ENCODE assay signal across 7 cellular contexts in genomic region chr11:67372232-67372992, GRCh38. TPM values are rescaled to one million over a fixed set of nuclear protein-coding genes. Genes with fewer than 3 reads are reported as not detected.
DNase-seq lines count a peak whose midpoint lies in the region; ATAC-seq and TF ChIP-seq lines count a peak whose summit lies in the region.
"Had no signal": no experiment of that assay in that cellular context is flagged by ENCODE, and none has a peak within 500 bp of the region (broad histone marks: within the 10 kb centered on the region; RNA-seq: fewer than 3 reads in every experiment).

No MANE protein-coding gene starts in this region.

- H3K36me3 Mint-ChIP-seq in activated T-cell treated with anti-CD3 and anti-CD28 coated beads, Interleukin-2, amount 50 U/mL, for 4 hours (ENCODE audit: insufficient read depth), result no peaks in the 10 kb centered on the region
- H3K36me3 Mint-ChIP-seq in activated CD4-positive, alpha-beta memory T cell treated with anti-CD3 and anti-CD28 coated beads, Interleukin-2, amount 10 ng/mL, durations not matched to agents 7 days and 5 days (ENCODE audit: low read depth), result no peaks in the 10 kb centered on the region

- CTCF ChIA-PET in activated CD4-positive, alpha-beta memory T cell treated with anti-CD3 and anti-CD28 coated beads, Interleukin-2, amount 10 ng/mL, durations not matched to agents 7 days and 5 days (lab: Charles Lee), result interaction anchor here (6.0 to 35.2 kb wide), 2 partner anchors 9 to 15 kb away, joined by 49 to 847 read pairs; partner anchors contain the start of gene POLD4

- H3K4me3 Mint-ChIP-seq in activated T-cell treated with anti-CD3 and anti-CD28 coated beads, Interleukin-2, amount 50 U/mL, for 4 hours, result peak overlapping the region; percentile 81
- no peak overlapping the region for H3K4me3 Mint-ChIP-seq in activated CD4-positive, alpha-beta memory T cell treated with anti-CD3 and anti-CD28 coated beads, Interleukin-2, amount 10 ng/mL, durations not matched to agents 7 days and 5 days

- H3K9me3 ChIP-seq in right atrium auricular region, result no peaks in the 10 kb centered on the region
- no peaks in the 10 kb centered on the region for H3K9me3 ChIP-seq in upper lobe of right lung

- ATAC-seq in activated T-cell treated with anti-CD3 and anti-CD28 coated beads, Interleukin-2, amount 50 U/mL, for 4 hours, result no peak
- ATAC-seq in upper lobe of right lung, result peak; percentile 11

- TF ChIP-seq CTCF in right atrium auricular region (IDR thresholded peaks at IDR 0.05), result no peak
- no peak for TF ChIP-seq CTCF in upper lobe of right lung (IDR thresholded peaks at IDR 0.05)

- no peak overlapping the region for H3K27ac Mint-ChIP-seq in activated CD4-positive, alpha-beta memory T cell treated with anti-CD3 and anti-CD28 coated beads, Interleukin-2, amount 10 ng/mL, durations not matched to agents 7 days and 5 days

- no peaks in the 10 kb centered on the region for H3K9me3 Mint-ChIP-seq in activated T-cell treated with anti-CD3 and anti-CD28 coated beads, Interleukin-2, amount 50 U/mL, for 4 hours
- H3K9me3 Mint-ChIP-seq in activated CD4-positive, alpha-beta memory T cell treated with anti-CD3 and anti-CD28 coated beads, Interleukin-2, amount 10 ng/mL, durations not matched to agents 7 days and 5 days, result no peaks in the 10 kb centered on the region

- H3K4me3 ChIP-seq in right atrium auricular region (peak overlapping the region; percentile 74 to 77), upper lobe of right lung (peak overlapping the region; percentile 73)

- no peak for DNase-seq in activated T-cell treated with anti-CD3 and anti-CD28 coated beads, Interleukin-2, amount 50 U/mL, for 4 hours
- DNase-seq in activated T-cell treated with anti-CD3 and anti-CD28 coated beads, Interleukin-2, amount 50 U/mL, for 1 hour, result no peak
- no peak for DNase-seq in right atrium auricular region (ENCODE audit: low spot score)
- DNase-seq in upper lobe of right lung, result peak; percentile 76
- DNase-seq in activated CD4-positive, alpha-beta memory T cell treated with anti-CD3 and anti-CD28 coated beads, Interleukin-2, amount 10 ng/mL, durations not matched to agents 7 days and 5 days, result no peak
- no peak for DNase-seq in COLO668 (lab: John Stamatoyannopoulos, UW; ENCODE audit: unreplicated experiment)

- no peaks in the 10 kb centered on the region for H3K36me3 ChIP-seq in right atrium auricular region
- H3K36me3 ChIP-seq in upper lobe of right lung, result no peaks in the 10 kb centered on the region

- H3K27me3 ChIP-seq in right atrium auricular region, result no peaks in the 10 kb centered on the region
- H3K27me3 ChIP-seq in upper lobe of right lung, result no peaks in the 10 kb centered on the region

- POLR2A ChIA-PET in activated CD4-positive, alpha-beta memory T cell treated with anti-CD3 and anti-CD28 coated beads, Interleukin-2, amount 10 ng/mL, durations not matched to agents 7 days and 5 days (lab: Charles Lee), result interaction anchor here (0.6 to 6.1 kb wide), 6 partner anchors 9 to 101 kb away, joined by 3 to 85 read pairs (median 4); partner anchors contain the start of genes POLD4 and TMEM134

- H3K27me3 Mint-ChIP-seq in activated T-cell treated with anti-CD3 and anti-CD28 coated beads, Interleukin-2, amount 50 U/mL, for 4 hours (ENCODE audit: low read depth), result peaks cover 13% of the 10 kb centered on the region
- peaks cover 73% of the 10 kb centered on the region for H3K27me3 Mint-ChIP-seq in activated CD4-positive, alpha-beta memory T cell treated with anti-CD3 and anti-CD28 coated beads, Interleukin-2, amount 10 ng/mL, durations not matched to agents 7 days and 5 days

- H3K4me1 ChIP-seq in right atrium auricular region, result peaks cover 0 to 57% of the 10 kb centered on the region in 2 donors
- peaks cover 52% of the 10 kb centered on the region for H3K4me1 ChIP-seq in upper lobe of right lung

- peak overlapping the region; percentile 89 to 93 for H3K27ac ChIP-seq in right atrium auricular region
- H3K27ac ChIP-seq in upper lobe of right lung, result peak overlapping the region; percentile 91

- peaks cover 55% of the 10 kb centered on the region for H3K4me1 Mint-ChIP-seq in activated T-cell treated with anti-CD3 and anti-CD28 coated beads, Interleukin-2, amount 50 U/mL, for 4 hours (ENCODE audit: low read depth)
- peaks cover 54% of the 10 kb centered on the region for H3K4me1 Mint-ChIP-seq in activated CD4-positive, alpha-beta memory T cell treated with anti-CD3 and anti-CD28 coated beads, Interleukin-2, amount 10 ng/mL, durations not matched to agents 7 days and 5 days

- intact Hi-C loops in upper lobe of right lung (cut with DNase I), result no loop called here

RNA-seq across cellular contexts. Expression of gene CLCF1, which starts 1.0 kb away (rescaled TPM):
- 1 to 10 TPM in 2 of 3 donors, under 1 TPM in 1; 0.56 to 1.5 (median 1.4) TPM for total RNA-seq in activated T-cell treated with anti-CD3 and anti-CD28 coated beads, Interleukin-2, amount 50 U/mL, for 4 hours
- total RNA-seq in right atrium auricular region (10 to 100 TPM in 1 of 2 donors, 1 to 10 TPM in 1; 2.7 to 18.0 TPM), upper lobe of right lung (4.0 TPM)
- total RNA-seq in activated CD4-positive, alpha-beta memory T cell treated with anti-CD3 and anti-CD28 coated beads, Interleukin-2, amount 10 ng/mL, durations not matched to agents 7 days and 5 days, result under 1 TPM; 0.65 to 0.71 TPM

RNA-seq across cellular contexts. Expression of gene POLD4, which starts 19.1 kb away (rescaled TPM):
- total RNA-seq in activated T-cell treated with anti-CD3 and anti-CD28 coated beads, Interleukin-2, amount 50 U/mL, for 4 hours, result 10 to 100 TPM; 16.4 to 23.8 (median 22.0) TPM
- 100 to 1,000 TPM; 115 to 136 TPM for total RNA-seq in right atrium auricular region
- total RNA-seq in upper lobe of right lung, result 69.3 TPM
- 10 to 100 TPM; 74.0 to 74.1 TPM for total RNA-seq in activated CD4-positive, alpha-beta memory T cell treated with anti-CD3 and anti-CD28 coated beads, Interleukin-2, amount 10 ng/mL, durations not matched to agents 7 days and 5 days

RNA-seq across cellular contexts. Expression of gene RAD9A, which starts 19.4 kb away (rescaled TPM):
- 10 to 100 TPM; 36.2 to 40.0 (median 36.2) TPM for total RNA-seq in activated T-cell treated with anti-CD3 and anti-CD28 coated beads, Interleukin-2, amount 50 U/mL, for 4 hours
- total RNA-seq in right atrium auricular region (1 to 10 TPM; 6.2 to 6.5 TPM), upper lobe of right lung (20.7 TPM)
- total RNA-seq in activated CD4-positive, alpha-beta memory T cell treated with anti-CD3 and anti-CD28 coated beads, Interleukin-2, amount 10 ng/mL, durations not matched to agents 7 days and 5 days, result 10 to 100 TPM; 48.0 to 53.9 TPM

RNA-seq across cellular contexts. Expression of gene PPP1CA, which starts 29.2 kb away (rescaled TPM):
- total RNA-seq in activated T-cell treated with anti-CD3 and anti-CD28 coated beads, Interleukin-2, amount 50 U/mL, for 4 hours, result 100 to 1,000 TPM; 262 to 265 (median 264) TPM
- total RNA-seq in right atrium auricular region, result 100 to 1,000 TPM in 1 of 2 donors, 10 to 100 TPM in 1; 97.8 to 112 TPM
- total RNA-seq in upper lobe of right lung, result 134 TPM
- 100 to 1,000 TPM; 308 to 315 TPM for total RNA-seq in activated CD4-positive, alpha-beta memory T cell treated with anti-CD3 and anti-CD28 coated beads, Interleukin-2, amount 10 ng/mL, durations not matched to agents 7 days and 5 days

RNA-seq across cellular contexts. Expression of gene TBC1D10C, which starts 31.5 kb away (rescaled TPM):
- 10 to 100 TPM; 63.5 to 90.1 (median 68.5) TPM for total RNA-seq in activated T-cell treated with anti-CD3 and anti-CD28 coated beads, Interleukin-2, amount 50 U/mL, for 4 hours
- 1 to 10 TPM in 1 of 2 donors, under 1 TPM in 1; 0.33 to 1.4 TPM for total RNA-seq in right atrium auricular region
- 26.8 TPM for total RNA-seq in upper lobe of right lung
- total RNA-seq in activated CD4-positive, alpha-beta memory T cell treated with anti-CD3 and anti-CD28 coated beads, Interleukin-2, amount 10 ng/mL, durations not matched to agents 7 days and 5 days, result 100 to 1,000 TPM; 285 to 310 TPM
- total RNA-seq: frontal cortex had no signal
